ENCODE assay signal across 16 cellular contexts in genomic region chr10:7915923-7916322, GRCh38.
DNase-seq lines count a peak whose midpoint lies in the region; FAIRE-seq and TF ChIP-seq lines count a peak whose summit lies in the region.
"Had no signal": no experiment of that assay in that cellular context is flagged by ENCODE, and none has a peak within 500 bp of the region (broad histone marks: within the 10 kb centered on the region; RNA-seq: fewer than 3 reads in every experiment).

No MANE protein-coding gene starts in this region.

- no peak overlapping the region for H2AFZ ChIP-seq in osteoblast (ENCODE audit: low read length)

- DNase-seq in DMS153 (lab: John Stamatoyannopoulos, UW) (peak; percentile 0), DMS153 treated with DMSO at 0.1 percent for 48 hours (lab: John Stamatoyannopoulos, UW; ENCODE audit: unreplicated experiment) (no peak), NCI-H1436 (lab: John Stamatoyannopoulos, UW) (peak; percentile 42), cardiac fibroblast (ENCODE audit: low read depth in 2 of 2) (peak; percentile 39 to 75), osteoblast (ENCODE audit: insufficient read length, low spot score, missing footprints) (peak; percentile 36), esophagus squamous epithelium (lab: John Stamatoyannopoulos, UW) (no peak), epidermal melanocyte (ENCODE audit: insufficient read length, low spot score) (no peak), kidney (no peak)
- DNase-seq: activated CD8-positive, alpha-beta T cell treated with anti-CD3 and anti-CD28 coated beads for 36 hours; activated gamma-delta T cell; Calu3; Karpas-422; ovary; T-helper 9 cell had no signal

- H3K4me1 ChIP-seq in osteoblast (ENCODE audit: insufficient read depth, low read length) (peaks cover 3% of the 10 kb centered on the region), esophagus squamous epithelium (peaks cover 0 to 28% (median 8%) of the 10 kb centered on the region in 3 donors), kidney (ENCODE audit: control insufficient read depth in 1 of 2, insufficient read depth in 1 of 2, low read depth in 1 of 2, low read length in 2 of 2) (no peaks in the 10 kb centered on the region)

- no peak for FAIRE-seq in kidney (lab: Jason Lieb, UNC)

- H3K9me3 ChIP-seq in osteoblast (ENCODE audit: low read depth, low read length) (no peaks in the 10 kb centered on the region), esophagus squamous epithelium (no peaks in the 10 kb centered on the region), kidney (ENCODE audit: control insufficient read depth in 1 of 2, low read length in 2 of 2) (no peaks in the 10 kb centered on the region)
- H3K9me3 ChIP-seq: ovary had no signal

- no peaks in the 10 kb centered on the region for H3K36me3 ChIP-seq in osteoblast (ENCODE audit: insufficient read depth, low read length)
- no peaks in the 10 kb centered on the region for H3K36me3 ChIP-seq in esophagus squamous epithelium
- H3K36me3 ChIP-seq in kidney (ENCODE audit: control insufficient read depth in 1 of 2, insufficient read depth in 2 of 2, low read length in 2 of 2), result no peaks in the 10 kb centered on the region
- H3K36me3 ChIP-seq: cardiac muscle cell, ovary had no signal

- TF ChIP-seq POLR2A in esophagus squamous epithelium (IDR thresholded peaks at IDR 0.05), result no peak

- H3K27me3 ChIP-seq in osteoblast (ENCODE audit: insufficient read depth, low read length) (no peaks in the 10 kb centered on the region), esophagus squamous epithelium (no peaks in the 10 kb centered on the region)
- H3K27me3 ChIP-seq: cardiac muscle cell, ovary had no signal

- intact Hi-C loops in esophagus squamous epithelium (cut with DNase I) (no loop called here), kidney (cut with DNase I) (no loop called here)

- H3K27ac ChIP-seq in osteoblast (ENCODE audit: low read depth, low read length), result no peak overlapping the region
- H3K27ac ChIP-seq in esophagus squamous epithelium, result no peak overlapping the region
- H3K27ac ChIP-seq in kidney (ENCODE audit: low read depth in 2 of 2, low read length in 2 of 2), result no peak overlapping the region
- H3K27ac ChIP-seq: 22Rv1, cardiac muscle cell, ovary had no signal

- H3K9ac ChIP-seq in kidney (ENCODE audit: low read length in 2 of 2), result no peak overlapping the region

- peaks cover 5% of the 10 kb centered on the region for H4K20me1 ChIP-seq in osteoblast (ENCODE audit: insufficient read depth, low read length)

- no peak for TF ChIP-seq CTCF in cardiac fibroblast (IDR thresholded peaks at IDR 0.05; ENCODE audit: low read depth, low read length)
- no peak for TF ChIP-seq CTCF in osteoblast (IDR thresholded peaks at IDR 0.05; ENCODE audit: extremely low read depth, low read depth, low read length)
- TF ChIP-seq CTCF in esophagus squamous epithelium (IDR thresholded peaks at IDR 0.05), result no peak
- no peak for TF ChIP-seq CTCF in kidney (IDR thresholded peaks at IDR 0.05; ENCODE audit: borderline replicate concordance, extremely low read depth, insufficient read depth)

- H3K4me3 ChIP-seq in cardiac fibroblast (replicated peaks in 1 of 2; ENCODE audit: low read depth in 2 of 2, low read length in 2 of 2), result no peak overlapping the region
- H3K4me3 ChIP-seq in osteoblast (ENCODE audit: insufficient read depth, low read length), result no peak overlapping the region
- no peak overlapping the region for H3K4me3 ChIP-seq in esophagus squamous epithelium
- no peak overlapping the region for H3K4me3 ChIP-seq in kidney (ENCODE audit: low read length in 2 of 2)
- H3K4me3 ChIP-seq: cardiac muscle cell, ovary had no signal

- no peak overlapping the region for H3K4me2 ChIP-seq in osteoblast (ENCODE audit: insufficient read depth, low read length)

- no peaks in the 10 kb centered on the region for H3K79me2 ChIP-seq in osteoblast (ENCODE audit: insufficient read depth, low read length)

Comparison
In these comparisons a context has a peak if more than half of its experiments do, and no peak if none do; other contexts are left out.
1. DNase-seq: peak in DMS153 (single experiment), NCI-H1436 (single experiment), cardiac fibroblast (2 of 2) and osteoblast (single experiment); none in DMS153 treated with DMSO at 0.1 percent for 48 hours (single experiment), esophagus squamous epithelium (single experiment), epidermal melanocyte (single experiment) and kidney (single experiment).